In the genomic region with DNA sequence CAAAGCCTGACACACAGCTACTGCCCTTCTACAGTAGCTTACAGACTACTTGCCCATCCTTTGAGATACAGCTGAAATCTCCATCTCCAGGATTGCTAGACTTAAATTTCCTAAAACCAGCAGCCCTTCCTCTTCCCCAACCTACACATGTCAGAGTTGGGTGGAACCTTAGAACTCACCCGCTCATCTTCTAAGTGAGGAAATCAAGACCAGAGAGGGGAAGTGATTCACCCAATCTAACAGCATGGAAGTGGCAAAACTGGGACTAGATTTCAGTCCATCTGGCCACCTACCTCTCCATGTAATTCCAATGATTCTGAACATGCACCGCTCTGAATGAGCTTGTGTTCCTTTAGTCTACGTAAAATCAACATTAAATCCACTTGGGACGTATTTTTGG, we compare ENCODE assay signal across 1 cellular context.
TF ChIP-seq lines count a peak whose summit lies in the region.

No MANE protein-coding gene starts in this region.

TF ChIP-seq in HepG2, 621 proteins besides CTCF, POLR2A, EP300 and RAD21 (continued from another document):
- TF ChIP-seq, protein P1, sequence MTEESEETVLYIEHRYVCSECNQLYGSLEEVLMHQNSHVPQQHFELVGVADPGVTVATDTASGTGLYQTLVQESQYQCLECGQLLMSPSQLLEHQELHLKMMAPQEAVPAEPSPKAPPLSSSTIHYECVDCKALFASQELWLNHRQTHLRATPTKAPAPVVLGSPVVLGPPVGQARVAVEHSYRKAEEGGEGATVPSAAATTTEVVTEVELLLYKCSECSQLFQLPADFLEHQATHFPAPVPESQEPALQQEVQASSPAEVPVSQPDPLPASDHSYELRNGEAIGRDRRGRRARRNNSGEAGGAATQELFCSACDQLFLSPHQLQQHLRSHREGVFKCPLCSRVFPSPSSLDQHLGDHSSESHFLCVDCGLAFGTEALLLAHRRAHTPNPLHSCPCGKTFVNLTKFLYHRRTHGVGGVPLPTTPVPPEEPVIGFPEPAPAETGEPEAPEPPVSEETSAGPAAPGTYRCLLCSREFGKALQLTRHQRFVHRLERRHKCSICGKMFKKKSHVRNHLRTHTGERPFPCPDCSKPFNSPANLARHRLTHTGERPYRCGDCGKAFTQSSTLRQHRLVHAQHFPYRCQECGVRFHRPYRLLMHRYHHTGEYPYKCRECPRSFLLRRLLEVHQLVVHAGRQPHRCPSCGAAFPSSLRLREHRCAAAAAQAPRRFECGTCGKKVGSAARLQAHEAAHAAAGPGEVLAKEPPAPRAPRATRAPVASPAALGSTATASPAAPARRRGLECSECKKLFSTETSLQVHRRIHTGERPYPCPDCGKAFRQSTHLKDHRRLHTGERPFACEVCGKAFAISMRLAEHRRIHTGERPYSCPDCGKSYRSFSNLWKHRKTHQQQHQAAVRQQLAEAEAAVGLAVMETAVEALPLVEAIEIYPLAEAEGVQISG (CRISPR knock-in tag; IDR thresholded peaks at IDR 0.05), result no peak
- TF ChIP-seq EZH2 (conservative IDR thresholded peaks at IDR 0.05; ENCODE audit: low read depth, low read length) (no peak), ZNF567 (CRISPR knock-in tag; IDR thresholded peaks at IDR 0.05; ENCODE audit: borderline replicate concordance) (no peak), FOXC1 (CRISPR knock-in tag; IDR thresholded peaks at IDR 0.05; ENCODE audit: borderline replicate concordance) (no peak), RELA (CRISPR knock-in tag; IDR thresholded peaks at IDR 0.05) (no peak), EEA1 (CRISPR knock-in tag; IDR thresholded peaks at IDR 0.05; ENCODE audit: borderline replicate concordance) (no peak), ZSCAN25 (CRISPR knock-in tag; IDR thresholded peaks at IDR 0.05) (no peak), ELF3 (CRISPR knock-in tag; IDR thresholded peaks at IDR 0.05) (no peak), FOXK1 (CRISPR knock-in tag; IDR thresholded peaks at IDR 0.05; ENCODE audit: borderline replicate concordance, low read depth) (no peak), ZNF431 (CRISPR knock-in tag; IDR thresholded peaks at IDR 0.05; ENCODE audit: borderline replicate concordance, low read depth) (no peak), GFI1 (CRISPR knock-in tag; IDR thresholded peaks at IDR 0.05; ENCODE audit: borderline replicate concordance) (no peak), ZSCAN22 (CRISPR knock-in tag; IDR thresholded peaks at IDR 0.05) (no peak), ISX (CRISPR knock-in tag; conservative IDR thresholded peaks at IDR 0.05) (no peak), CHD2 (IDR thresholded peaks at IDR 0.05; ENCODE audit: low read depth, low read length) (no peak), ZNF501 (CRISPR knock-in tag; IDR thresholded peaks at IDR 0.05) (no peak), MEIS1 (CRISPR knock-in tag; IDR thresholded peaks at IDR 0.05; ENCODE audit: borderline replicate concordance) (no peak)
- TF ChIP-seq, protein P2, sequence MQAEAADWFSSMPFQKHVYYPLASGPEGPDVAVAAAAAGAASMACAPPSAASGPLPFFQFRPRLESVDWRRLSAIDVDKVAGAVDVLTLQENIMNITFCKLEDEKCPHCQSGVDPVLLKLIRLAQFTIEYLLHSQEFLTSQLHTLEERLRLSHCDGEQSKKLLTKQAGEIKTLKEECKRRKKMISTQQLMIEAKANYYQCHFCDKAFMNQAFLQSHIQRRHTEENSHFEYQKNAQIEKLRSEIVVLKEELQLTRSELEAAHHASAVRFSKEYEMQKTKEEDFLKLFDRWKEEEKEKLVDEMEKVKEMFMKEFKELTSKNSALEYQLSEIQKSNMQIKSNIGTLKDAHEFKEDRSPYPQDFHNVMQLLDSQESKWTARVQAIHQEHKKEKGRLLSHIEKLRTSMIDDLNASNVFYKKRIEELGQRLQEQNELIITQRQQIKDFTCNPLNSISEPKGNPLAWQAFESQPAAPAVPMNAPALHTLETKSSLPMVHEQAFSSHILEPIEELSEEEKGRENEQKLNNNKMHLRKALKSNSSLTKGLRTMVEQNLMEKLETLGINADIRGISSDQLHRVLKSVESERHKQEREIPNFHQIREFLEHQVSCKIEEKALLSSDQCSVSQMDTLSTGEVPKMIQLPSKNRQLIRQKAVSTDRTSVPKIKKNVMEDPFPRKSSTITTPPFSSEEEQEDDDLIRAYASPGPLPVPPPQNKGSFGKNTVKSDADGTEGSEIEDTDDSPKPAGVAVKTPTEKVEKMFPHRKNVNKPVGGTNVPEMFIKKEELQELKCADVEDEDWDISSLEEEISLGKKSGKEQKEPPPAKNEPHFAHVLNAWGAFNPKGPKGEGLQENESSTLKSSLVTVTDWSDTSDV (CRISPR knock-in tag; IDR thresholded peaks at IDR 0.05), result no peak
